In the genomic region with DNA sequence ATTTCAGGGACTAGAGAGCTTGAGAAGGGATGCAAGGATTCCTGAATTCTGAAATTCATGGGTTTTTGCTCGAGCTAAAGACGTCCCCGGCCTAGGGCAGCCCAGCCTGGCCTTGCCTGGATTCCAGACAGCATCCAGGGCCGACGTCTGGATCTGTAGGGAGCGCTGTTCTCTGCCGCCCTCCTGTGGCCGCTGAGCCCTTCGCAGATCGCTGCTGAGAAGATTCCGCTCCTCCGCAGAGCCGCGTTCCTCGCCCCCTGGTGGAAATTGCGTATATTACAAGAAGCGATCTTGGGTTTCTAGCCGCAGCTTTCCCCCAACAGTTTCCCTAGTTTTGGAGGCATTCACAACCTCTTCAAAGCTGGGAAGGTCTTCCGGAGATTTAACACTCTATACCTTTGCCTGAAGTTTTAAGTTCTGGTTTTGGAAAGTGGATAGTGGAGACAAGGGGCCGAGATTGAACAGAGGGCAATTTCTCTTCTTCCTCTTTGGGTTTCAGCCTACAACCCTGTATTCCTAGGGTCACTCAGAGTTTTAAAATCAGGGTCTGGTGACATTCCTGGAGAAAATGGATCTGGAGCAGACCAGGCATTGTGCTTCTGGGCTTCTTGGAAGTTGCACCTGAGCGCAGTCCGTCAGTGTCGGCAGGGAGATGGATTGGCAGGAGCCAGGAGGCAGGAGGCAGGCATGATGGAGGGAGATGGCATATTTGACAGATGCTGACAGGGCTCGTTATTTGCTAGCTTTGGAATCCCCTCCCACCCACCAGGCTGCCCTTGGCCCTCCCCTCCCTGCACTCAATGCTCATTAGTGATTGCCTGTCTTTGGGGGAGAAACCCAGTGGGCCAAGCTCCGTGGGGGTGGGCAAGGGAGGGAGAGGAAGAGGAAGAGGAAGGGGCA, we compare ENCODE assay signal across 9 cellular contexts. TPM values are rescaled to one million over a fixed set of nuclear protein-coding genes. Genes with fewer than 3 reads are reported as not detected.
DNase-seq lines count a peak whose midpoint lies in the region; ATAC-seq and TF ChIP-seq lines count a peak whose summit lies in the region.
"Had no signal": no experiment of that assay in that cellular context is flagged by ENCODE, and none has a peak within 500 bp of the region (broad histone marks: within the 10 kb centered on the region; RNA-seq: fewer than 3 reads in every experiment).

No MANE protein-coding gene starts in this region.

- H3K4me3 ChIP-seq in SK-N-MC: peak overlapping the region; percentile 23; the same call in 1 of the 2 replicates
- H3K4me3 ChIP-seq: BLaER1 treated with 17β-estradiol and CSF1 and Interleukin-3, amounts not matched to agents 10 nM and 100 nM had no signal

- H3K9me3 ChIP-seq in SK-N-MC (ENCODE audit: low read depth, low read length): no peaks in the 10 kb centered on the region
- H3K9me3 ChIP-seq: BLaER1 treated with 17β-estradiol and CSF1 and Interleukin-3, amounts not matched to agents 10 nM and 100 nM had no signal

- ATAC-seq in foreskin keratinocyte: peak; percentile 86
- ATAC-seq in omental fat pad (ENCODE audit: low FRiP score): peak; percentile 93

- H3K27ac ChIP-seq in SK-N-MC (no peak overlapping the region), foreskin keratinocyte (no peak overlapping the region), temporal lobe (ENCODE audit: low read depth, low read length) (peak overlapping the region; percentile 12)
- H3K27ac ChIP-seq: BLaER1 treated with 17β-estradiol and CSF1 and Interleukin-3, amounts not matched to agents 10 nM and 100 nM had no signal

- no peaks in the 10 kb centered on the region for H3K36me3 ChIP-seq in SK-N-MC (ENCODE audit: insufficient read depth, low read length)
- H3K36me3 ChIP-seq: BLaER1 treated with 17β-estradiol and CSF1 and Interleukin-3, amounts not matched to agents 10 nM and 100 nM had no signal

- no peaks in the 10 kb centered on the region for H3K4me1 ChIP-seq in foreskin keratinocyte

- TF ChIP-seq CTCF in foreskin keratinocyte (conservative IDR thresholded peaks at IDR 0.05): peak; percentile 100
- peak in 2 of 3 donors; percentile 99 for TF ChIP-seq CTCF in omental fat pad (IDR thresholded peaks at IDR 0.05)

- H3K27me3 ChIP-seq in foreskin keratinocyte: peaks cover 59% of the 10 kb centered on the region

- peak; percentile 85 for DNase-seq in SIG-M5 treated with dmso at 0.1 percent for 504 hours (lab: John Stamatoyannopoulos, UW; ENCODE audit: unreplicated experiment)
- no peak for DNase-seq in SIG-M5 (lab: John Stamatoyannopoulos, UW)
- DNase-seq in NCI-H1048 (lab: John Stamatoyannopoulos, UW): peak; percentile 79
- DNase-seq in SK-N-MC (ENCODE audit: low read depth, low spot score): peak; percentile 75
- peak; percentile 55 to 79 (median 73) for DNase-seq in activated naive CD4-positive, alpha-beta T cell (lab: John Stamatoyannopoulos, UW)
- peak in 1 of 2 donors; percentile 60 for DNase-seq in foreskin keratinocyte
- peak; percentile 73 for DNase-seq in omental fat pad (ENCODE audit: low spot score)

- H3K9ac ChIP-seq in SK-N-MC (ENCODE audit: insufficient read length): no peak overlapping the region
- H3K9ac ChIP-seq: BLaER1 treated with 17β-estradiol and CSF1 and Interleukin-3, amounts not matched to agents 10 nM and 100 nM had no signal

RNA-seq across cellular contexts. Expression of a gene that starts 4.9 kb away (rescaled TPM):
- total RNA-seq in foreskin keratinocyte: not detected in 2 replicates
- polyA plus RNA-seq in foreskin keratinocyte: not detected in 2 replicates
- total RNA-seq in omental fat pad: not detected
- not detected for total RNA-seq in temporal lobe

RNA-seq across cellular contexts. Expression of a gene that starts 19.6 kb away (rescaled TPM):
- total RNA-seq in foreskin keratinocyte (31.5 and 51.5 TPM in 2 replicates), omental fat pad (100 to 1,000 TPM; 183 to 262 (median 242) TPM), temporal lobe (53.1 TPM)
- polyA plus RNA-seq in foreskin keratinocyte: 23.0 and 32.1 TPM in 2 replicates
